Comparison of ENCODE assay signal across 1 cellular context in the genomic region with DNA sequence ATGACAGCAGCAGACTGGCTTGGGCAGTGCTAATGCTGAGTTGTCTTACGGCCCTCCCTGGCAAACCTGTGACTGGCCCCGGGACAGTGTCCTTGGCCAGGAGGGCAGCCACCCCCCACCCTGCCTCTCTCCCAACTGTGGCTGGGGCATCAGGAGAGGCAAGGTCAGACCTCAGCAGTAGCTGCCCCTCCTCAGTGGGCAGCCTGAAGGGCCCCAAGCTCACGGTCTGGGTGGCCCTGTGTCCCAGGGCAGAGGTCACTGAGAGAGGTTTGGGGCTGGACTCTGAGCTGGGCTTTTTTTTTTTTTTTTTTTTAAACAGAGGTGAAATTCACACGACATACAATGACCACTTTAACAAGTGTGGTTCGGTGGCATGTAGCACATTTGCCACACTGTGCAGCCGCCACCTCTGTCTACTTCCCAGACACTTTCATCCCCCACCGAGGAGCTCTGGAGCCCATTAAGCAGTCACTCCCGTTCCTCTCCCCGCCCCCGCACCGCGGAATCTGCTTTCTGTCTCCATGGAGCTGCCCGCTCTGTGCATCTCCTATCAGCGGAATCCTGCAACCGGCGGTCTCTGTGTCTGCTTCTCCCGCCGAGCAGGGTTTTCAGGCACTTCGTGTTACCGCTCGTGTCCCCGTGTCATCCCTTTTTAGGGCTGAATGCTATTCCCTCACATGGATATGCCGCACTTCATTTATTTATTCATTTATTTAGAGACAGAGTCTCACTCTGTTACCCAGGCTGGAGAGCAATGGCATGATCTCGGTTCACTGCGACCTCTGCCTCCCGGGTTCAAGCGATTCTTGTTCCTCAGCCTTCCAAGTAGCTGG.
TF ChIP-seq lines count a peak whose summit lies in the region.

No MANE protein-coding gene starts in this region.

TF ChIP-seq in HepG2, 621 proteins besides CTCF, POLR2A, EP300 and RAD21 (continued from another document and continues in another):
- TF ChIP-seq PATZ1 (CRISPR knock-in tag; IDR thresholded peaks at IDR 0.05) (peak; percentile 88), ZNF292 (CRISPR knock-in tag; IDR thresholded peaks at IDR 0.05; ENCODE audit: borderline replicate concordance, low read depth) (peak; percentile 39; the same call in 1 of the 2 replicates), IRX3 (CRISPR knock-in tag; IDR thresholded peaks at IDR 0.05; ENCODE audit: borderline replicate concordance, low read depth) (no peak), KDM3A (CRISPR knock-in tag; IDR thresholded peaks at IDR 0.05; ENCODE audit: low read depth) (0 out of 2 replicates have a peak, but pooled peaks have one; percentile 41), RORA (CRISPR knock-in tag; IDR thresholded peaks at IDR 0.05) (0 out of 2 replicates have a peak, but pooled peaks have one; percentile 47), ZFP91 (CRISPR knock-in tag; IDR thresholded peaks at IDR 0.05; ENCODE audit: borderline replicate concordance) (peak; percentile 31; the same call in 1 of the 2 replicates), ZNF740 (CRISPR knock-in tag; IDR thresholded peaks at IDR 0.05) (peak; percentile 72), PPARG (CRISPR knock-in tag; conservative IDR thresholded peaks at IDR 0.05) (peak; percentile 74), HNF4G (IDR thresholded peaks at IDR 0.05; ENCODE audit: borderline replicate concordance, low read depth, low read length) (peak; percentile 92), HNF4G (CRISPR knock-in tag; IDR thresholded peaks at IDR 0.05; ENCODE audit: borderline replicate concordance, low read depth) (no peak), ARID5B (CRISPR knock-in tag; IDR thresholded peaks at IDR 0.05) (0 out of 2 replicates have a peak, but pooled peaks have one; percentile 52), ASH2L (IDR thresholded peaks at IDR 0.05; ENCODE audit: insufficient read length, low read depth, low read length) (peak; percentile 36), NFKBIZ (CRISPR knock-in tag; IDR thresholded peaks at IDR 0.05) (no peak), AKAP8 (CRISPR knock-in tag; IDR thresholded peaks at IDR 0.05) (no peak), ZNF609 (CRISPR knock-in tag; IDR thresholded peaks at IDR 0.05; ENCODE audit: borderline replicate concordance) (0 out of 2 replicates have a peak, but pooled peaks have one; percentile 35), STAT5B (CRISPR knock-in tag; IDR thresholded peaks at IDR 0.05) (0 out of 2 replicates have a peak, but pooled peaks have one; percentile 33), TBL1XR1 (IDR thresholded peaks at IDR 0.05; ENCODE audit: borderline replicate concordance, low read length, partially characterized antibody) (peak; percentile 13)
- TF ChIP-seq, protein P1, sequence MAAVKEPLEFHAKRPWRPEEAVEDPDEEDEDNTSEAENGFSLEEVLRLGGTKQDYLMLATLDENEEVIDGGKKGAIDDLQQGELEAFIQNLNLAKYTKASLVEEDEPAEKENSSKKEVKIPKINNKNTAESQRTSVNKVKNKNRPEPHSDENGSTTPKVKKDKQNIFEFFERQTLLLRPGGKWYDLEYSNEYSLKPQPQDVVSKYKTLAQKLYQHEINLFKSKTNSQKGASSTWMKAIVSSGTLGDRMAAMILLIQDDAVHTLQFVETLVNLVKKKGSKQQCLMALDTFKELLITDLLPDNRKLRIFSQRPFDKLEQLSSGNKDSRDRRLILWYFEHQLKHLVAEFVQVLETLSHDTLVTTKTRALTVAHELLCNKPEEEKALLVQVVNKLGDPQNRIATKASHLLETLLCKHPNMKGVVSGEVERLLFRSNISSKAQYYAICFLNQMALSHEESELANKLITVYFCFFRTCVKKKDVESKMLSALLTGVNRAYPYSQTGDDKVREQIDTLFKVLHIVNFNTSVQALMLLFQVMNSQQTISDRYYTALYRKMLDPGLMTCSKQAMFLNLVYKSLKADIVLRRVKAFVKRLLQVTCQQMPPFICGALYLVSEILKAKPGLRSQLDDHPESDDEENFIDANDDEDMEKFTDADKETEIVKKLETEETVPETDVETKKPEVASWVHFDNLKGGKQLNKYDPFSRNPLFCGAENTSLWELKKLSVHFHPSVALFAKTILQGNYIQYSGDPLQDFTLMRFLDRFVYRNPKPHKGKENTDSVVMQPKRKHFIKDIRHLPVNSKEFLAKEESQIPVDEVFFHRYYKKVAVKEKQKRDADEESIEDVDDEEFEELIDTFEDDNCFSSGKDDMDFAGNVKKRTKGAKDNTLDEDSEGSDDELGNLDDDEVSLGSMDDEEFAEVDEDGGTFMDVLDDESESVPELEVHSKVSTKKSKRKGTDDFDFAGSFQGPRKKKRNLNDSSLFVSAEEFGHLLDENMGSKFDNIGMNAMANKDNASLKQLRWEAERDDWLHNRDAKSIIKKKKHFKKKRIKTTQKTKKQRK (IDR thresholded peaks at IDR 0.05; ENCODE audit: low read length): no peak
- TF ChIP-seq, protein P2, sequence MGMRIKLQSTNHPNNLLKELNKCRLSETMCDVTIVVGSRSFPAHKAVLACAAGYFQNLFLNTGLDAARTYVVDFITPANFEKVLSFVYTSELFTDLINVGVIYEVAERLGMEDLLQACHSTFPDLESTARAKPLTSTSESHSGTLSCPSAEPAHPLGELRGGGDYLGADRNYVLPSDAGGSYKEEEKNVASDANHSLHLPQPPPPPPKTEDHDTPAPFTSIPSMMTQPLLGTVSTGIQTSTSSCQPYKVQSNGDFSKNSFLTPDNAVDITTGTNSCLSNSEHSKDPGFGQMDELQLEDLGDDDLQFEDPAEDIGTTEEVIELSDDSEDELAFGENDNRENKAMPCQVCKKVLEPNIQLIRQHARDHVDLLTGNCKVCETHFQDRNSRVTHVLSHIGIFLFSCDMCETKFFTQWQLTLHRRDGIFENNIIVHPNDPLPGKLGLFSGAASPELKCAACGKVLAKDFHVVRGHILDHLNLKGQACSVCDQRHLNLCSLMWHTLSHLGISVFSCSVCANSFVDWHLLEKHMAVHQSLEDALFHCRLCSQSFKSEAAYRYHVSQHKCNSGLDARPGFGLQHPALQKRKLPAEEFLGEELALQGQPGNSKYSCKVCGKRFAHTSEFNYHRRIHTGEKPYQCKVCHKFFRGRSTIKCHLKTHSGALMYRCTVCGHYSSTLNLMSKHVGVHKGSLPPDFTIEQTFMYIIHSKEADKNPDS (CRISPR knock-in tag; IDR thresholded peaks at IDR 0.05): no peak
- TF ChIP-seq, protein P3, sequence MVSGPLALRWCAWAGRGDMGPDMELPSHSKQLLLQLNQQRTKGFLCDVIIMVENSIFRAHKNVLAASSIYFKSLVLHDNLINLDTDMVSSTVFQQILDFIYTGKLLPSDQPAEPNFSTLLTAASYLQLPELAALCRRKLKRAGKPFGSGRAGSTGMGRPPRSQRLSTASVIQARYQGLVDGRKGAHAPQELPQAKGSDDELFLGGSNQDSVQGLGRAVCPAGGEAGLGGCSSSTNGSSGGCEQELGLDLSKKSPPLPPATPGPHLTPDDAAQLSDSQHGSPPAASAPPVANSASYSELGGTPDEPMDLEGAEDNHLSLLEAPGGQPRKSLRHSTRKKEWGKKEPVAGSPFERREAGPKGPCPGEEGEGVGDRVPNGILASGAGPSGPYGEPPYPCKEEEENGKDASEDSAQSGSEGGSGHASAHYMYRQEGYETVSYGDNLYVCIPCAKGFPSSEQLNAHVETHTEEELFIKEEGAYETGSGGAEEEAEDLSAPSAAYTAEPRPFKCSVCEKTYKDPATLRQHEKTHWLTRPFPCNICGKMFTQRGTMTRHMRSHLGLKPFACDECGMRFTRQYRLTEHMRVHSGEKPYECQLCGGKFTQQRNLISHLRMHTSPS (CRISPR knock-in tag; IDR thresholded peaks at IDR 0.05; ENCODE audit: low read depth): peak; percentile 87
- TF ChIP-seq, protein P4, sequence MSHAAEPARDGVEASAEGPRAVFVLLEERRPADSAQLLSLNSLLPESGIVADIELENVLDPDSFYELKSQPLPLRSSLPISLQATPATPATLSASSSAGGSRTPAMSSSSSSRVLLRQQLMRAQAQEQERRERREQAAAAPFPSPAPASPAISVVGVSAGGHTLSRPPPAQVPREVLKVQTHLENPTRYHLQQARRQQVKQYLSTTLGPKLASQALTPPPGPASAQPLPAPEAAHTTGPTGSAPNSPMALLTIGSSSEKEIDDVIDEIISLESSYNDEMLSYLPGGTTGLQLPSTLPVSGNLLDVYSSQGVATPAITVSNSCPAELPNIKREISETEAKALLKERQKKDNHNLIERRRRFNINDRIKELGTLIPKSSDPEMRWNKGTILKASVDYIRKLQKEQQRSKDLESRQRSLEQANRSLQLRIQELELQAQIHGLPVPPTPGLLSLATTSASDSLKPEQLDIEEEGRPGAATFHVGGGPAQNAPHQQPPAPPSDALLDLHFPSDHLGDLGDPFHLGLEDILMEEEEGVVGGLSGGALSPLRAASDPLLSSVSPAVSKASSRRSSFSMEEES (CRISPR knock-in tag; IDR thresholded peaks at IDR 0.05): 0 out of 2 replicates have a peak, but pooled peaks have one; percentile 13
